Comparison of ENCODE assay signal across 2 cellular contexts in genomic region chr10:99784731-99785441, GRCh38.
TF ChIP-seq lines count a peak whose summit lies in the region.

No MANE protein-coding gene starts in this region.

TF ChIP-seq in Ishikawa, 13 proteins besides CTCF, POLR2A, EP300 and RAD21:
- peak; percentile 33; the same call in 1 of the 2 replicates for TF ChIP-seq REST (IDR thresholded peaks at IDR 0.05; ENCODE audit: low read depth)
- TF ChIP-seq CREB1 (IDR thresholded peaks at IDR 0.05; ENCODE audit: low read depth) = no peak
- no peak for TF ChIP-seq CEBPB (IDR thresholded peaks at IDR 0.05)

TF ChIP-seq in HepG2, 621 proteins besides CTCF, POLR2A, EP300 and RAD21 (continues in another document):
- TF ChIP-seq ZBTB4 (CRISPR knock-in tag; IDR thresholded peaks at IDR 0.05; ENCODE audit: borderline replicate concordance) = no peak
- TF ChIP-seq FOXA3 (CRISPR knock-in tag; IDR thresholded peaks at IDR 0.05) = 0 out of 2 replicates have a peak, but pooled peaks have one; percentile 6
- TF ChIP-seq ZFAT (CRISPR knock-in tag; conservative IDR thresholded peaks at IDR 0.05) = no peak
- TF ChIP-seq ISX (CRISPR knock-in tag; conservative IDR thresholded peaks at IDR 0.05) = no peak
- no peak for TF ChIP-seq ZSCAN25 (CRISPR knock-in tag; IDR thresholded peaks at IDR 0.05)
- TF ChIP-seq ZFY (CRISPR knock-in tag; IDR thresholded peaks at IDR 0.05) = no peak
- TF ChIP-seq CBFB (CRISPR knock-in tag; IDR thresholded peaks at IDR 0.05) = no peak
- no peak for TF ChIP-seq ZNF75D (CRISPR knock-in tag; IDR thresholded peaks at IDR 0.05; ENCODE audit: borderline replicate concordance)
- TF ChIP-seq SAP130 (CRISPR knock-in tag; IDR thresholded peaks at IDR 0.05; ENCODE audit: low read depth) = peak; percentile 85
- TF ChIP-seq NFAT5 (CRISPR knock-in tag; IDR thresholded peaks at IDR 0.05) = no peak
- TF ChIP-seq ZNF777 (CRISPR knock-in tag; IDR thresholded peaks at IDR 0.05) = no peak
- 0 out of 2 replicates have a peak, but pooled peaks have one; percentile 53 for TF ChIP-seq RBFOX2 (IDR thresholded peaks at IDR 0.05; ENCODE audit: low read depth, low read length)
- TF ChIP-seq TFAP4 (IDR thresholded peaks at IDR 0.05; ENCODE audit: borderline replicate concordance, low read depth) = peak; percentile 45; the same call in 1 of the 2 replicates
- no peak for TF ChIP-seq KAT7 (CRISPR knock-in tag; IDR thresholded peaks at IDR 0.05; ENCODE audit: borderline replicate concordance)
- peak; percentile 60 for TF ChIP-seq FOSL2 (CRISPR knock-in tag; IDR thresholded peaks at IDR 0.05)
- TF ChIP-seq ZNF878 (CRISPR knock-in tag; IDR thresholded peaks at IDR 0.05) = 0 out of 2 replicates have a peak, but pooled peaks have one; percentile 34
- peak; percentile 50; the same call in 1 of the 2 replicates for TF ChIP-seq TGIF2 (CRISPR knock-in tag; IDR thresholded peaks at IDR 0.05)
- peak; percentile 67 for TF ChIP-seq NFE2L2 (IDR thresholded peaks at IDR 0.05; ENCODE audit: low read length)
- 0 out of 4 replicates have a peak, but pooled peaks of 1 of the 2 experiments have one; percentile 21 for TF ChIP-seq KLF16 (CRISPR knock-in tag; IDR thresholded peaks at IDR 0.05)
- no peak for TF ChIP-seq UBTF (CRISPR knock-in tag; IDR thresholded peaks at IDR 0.05)
- TF ChIP-seq POLR2AphosphoS5 (IDR thresholded peaks at IDR 0.05; ENCODE audit: low read depth, low read length) = 0 out of 2 replicates have a peak, but pooled peaks have one; percentile 23
- no peak for TF ChIP-seq SOX13 (IDR thresholded peaks at IDR 0.05)
- TF ChIP-seq SOX13 (CRISPR knock-in tag; conservative IDR thresholded peaks at IDR 0.05 in 1 of 2, IDR thresholded peaks at IDR 0.05 in 1 of 2) = 0 out of 4 replicates have a peak, but pooled peaks of 1 of the 2 experiments have one; percentile 20
- no peak for TF ChIP-seq DRAP1 (CRISPR knock-in tag; IDR thresholded peaks at IDR 0.05)
- TF ChIP-seq NAIF1 (CRISPR knock-in tag; IDR thresholded peaks at IDR 0.05; ENCODE audit: borderline replicate concordance) = no peak
- no peak for TF ChIP-seq MAZ (IDR thresholded peaks at IDR 0.05; ENCODE audit: borderline replicate concordance, low read depth, low read length)
- TF ChIP-seq MAZ (CRISPR knock-in tag; IDR thresholded peaks at IDR 0.05; ENCODE audit: low read depth) = no peak
- 0 out of 2 replicates have a peak, but pooled peaks have one; percentile 26 for TF ChIP-seq GATAD2A (CRISPR knock-in tag; IDR thresholded peaks at IDR 0.05)
- TF ChIP-seq POLR2G (IDR thresholded peaks at IDR 0.05; ENCODE audit: low read depth, low read length) = peak; percentile 36
- TF ChIP-seq DMTF1 (CRISPR knock-in tag; IDR thresholded peaks at IDR 0.05) = no peak
- peak; percentile 90 to 93 for TF ChIP-seq MAFK (conservative IDR thresholded peaks at IDR 0.05 in 1 of 2, IDR thresholded peaks at IDR 0.05 in 1 of 2; ENCODE audit: low read length in 2 of 2)
- peak; percentile 20; the same call in 1 of the 2 replicates for TF ChIP-seq YEATS4 (CRISPR knock-in tag; IDR thresholded peaks at IDR 0.05; ENCODE audit: borderline replicate concordance)
- TF ChIP-seq ZNF784 (CRISPR knock-in tag; IDR thresholded peaks at IDR 0.05; ENCODE audit: borderline replicate concordance) = no peak
- TF ChIP-seq ZNF281 (CRISPR knock-in tag; IDR thresholded peaks at IDR 0.05; ENCODE audit: borderline replicate concordance) = no peak
- no peak for TF ChIP-seq CEBPG (CRISPR knock-in tag; IDR thresholded peaks at IDR 0.05)
